In genomic region chr20:3818155-3819151, GRCh38 we compare ENCODE assay signal across 1 cellular context.
TF ChIP-seq lines count a peak whose summit lies in the region.

No MANE protein-coding gene starts in this region.

TF ChIP-seq in HepG2, 621 proteins besides CTCF, POLR2A, EP300 and RAD21 (continued from another document and continues in another):
- TF ChIP-seq ZNF512B (CRISPR knock-in tag; IDR thresholded peaks at IDR 0.05; ENCODE audit: borderline replicate concordance), result peak; percentile 94
- peak; percentile 81; the same call in 1 of the 2 replicates for TF ChIP-seq CSRNP1 (CRISPR knock-in tag; IDR thresholded peaks at IDR 0.05)
- no peak for TF ChIP-seq CERS6 (CRISPR knock-in tag; IDR thresholded peaks at IDR 0.05)
- TF ChIP-seq FOXK1 (CRISPR knock-in tag; IDR thresholded peaks at IDR 0.05; ENCODE audit: borderline replicate concordance, low read depth), result peak; percentile 85; the same call in 1 of the 2 replicates
- TF ChIP-seq RBM39 (IDR thresholded peaks at IDR 0.05; ENCODE audit: low read depth, low read length, poor library complexity, severe bottlenecking), result no peak
- TF ChIP-seq JDP2 (CRISPR knock-in tag; IDR thresholded peaks at IDR 0.05; ENCODE audit: borderline replicate concordance), result no peak
- TF ChIP-seq RFX1 (IDR thresholded peaks at IDR 0.05), result no peak
- TF ChIP-seq HMG20A (CRISPR knock-in tag; IDR thresholded peaks at IDR 0.05; ENCODE audit: borderline replicate concordance), result peak; percentile 59; the same call in 1 of the 2 replicates
- TF ChIP-seq ZBTB33 (CRISPR knock-in tag; IDR thresholded peaks at IDR 0.05), result peak; percentile 76; the same call in 1 of the 2 replicates
- TF ChIP-seq ZFP91 (CRISPR knock-in tag; IDR thresholded peaks at IDR 0.05; ENCODE audit: borderline replicate concordance), result peak; percentile 87
- TF ChIP-seq ZSCAN30 (CRISPR knock-in tag; IDR thresholded peaks at IDR 0.05), result no peak
- TF ChIP-seq SNAPC5 (CRISPR knock-in tag; IDR thresholded peaks at IDR 0.05; ENCODE audit: borderline replicate concordance), result no peak
- peak; percentile 14; the same call in 1 of the 2 replicates for TF ChIP-seq NFYC (CRISPR knock-in tag; IDR thresholded peaks at IDR 0.05)
- peak; percentile 56; the same call in 1 of the 2 replicates for TF ChIP-seq KDM4B (CRISPR knock-in tag; IDR thresholded peaks at IDR 0.05)
- TF ChIP-seq HOXA9 (CRISPR knock-in tag; IDR thresholded peaks at IDR 0.05; ENCODE audit: borderline replicate concordance), result no peak
- peak; percentile 65 for TF ChIP-seq POGZ (CRISPR knock-in tag; IDR thresholded peaks at IDR 0.05)
- no peak for TF ChIP-seq ZNF446 (CRISPR knock-in tag; IDR thresholded peaks at IDR 0.05)
- TF ChIP-seq NFATC3 (CRISPR knock-in tag; IDR thresholded peaks at IDR 0.05), result peak; percentile 69; the same call in 1 of the 2 replicates
- peak; percentile 43 for TF ChIP-seq ZNF704 (CRISPR knock-in tag; IDR thresholded peaks at IDR 0.05; ENCODE audit: borderline replicate concordance)
- peak; percentile 95 for TF ChIP-seq ZNF687 (CRISPR knock-in tag; IDR thresholded peaks at IDR 0.05)
- TF ChIP-seq HBP1 (CRISPR knock-in tag; IDR thresholded peaks at IDR 0.05; ENCODE audit: low read depth), result peak; percentile 83; the same call in 1 of the 2 replicates
- TF ChIP-seq ZNF256 (CRISPR knock-in tag; conservative IDR thresholded peaks at IDR 0.05), result no peak
- peak; percentile 90 for TF ChIP-seq ZKSCAN8 (CRISPR knock-in tag; IDR thresholded peaks at IDR 0.05; ENCODE audit: borderline replicate concordance)
- TF ChIP-seq HNRNPH1 (optimal IDR thresholded peaks at IDR 0.05; ENCODE audit: low read depth, low read length), result peak; percentile 91
- no peak for TF ChIP-seq ZBTB3 (CRISPR knock-in tag; IDR thresholded peaks at IDR 0.05; ENCODE audit: borderline replicate concordance, low read depth)
- TF ChIP-seq BCLAF1 (IDR thresholded peaks at IDR 0.05), result no peak
- peak; percentile 62; the same call in 1 of the 2 replicates for TF ChIP-seq FOXP4 (CRISPR knock-in tag; IDR thresholded peaks at IDR 0.05)
- no peak for TF ChIP-seq NR2F2 (IDR thresholded peaks at IDR 0.05; ENCODE audit: borderline replicate concordance, low read depth)
- TF ChIP-seq MZF1 (CRISPR knock-in tag; IDR thresholded peaks at IDR 0.05; ENCODE audit: borderline replicate concordance), result 0 out of 2 replicates have a peak, but pooled peaks have one; percentile 62
- no peak for TF ChIP-seq ZNF329 (CRISPR knock-in tag; IDR thresholded peaks at IDR 0.05; ENCODE audit: low read depth)
- TF ChIP-seq ZNF207 (IDR thresholded peaks at IDR 0.05; ENCODE audit: borderline replicate concordance), result no peak
- no peak for TF ChIP-seq FLYWCH1 (CRISPR knock-in tag; IDR thresholded peaks at IDR 0.05)
- TF ChIP-seq TP53 (CRISPR knock-in tag; conservative IDR thresholded peaks at IDR 0.05), result no peak
- peak; percentile 49; the same call in 1 of the 2 replicates for TF ChIP-seq ETV5 (CRISPR knock-in tag; IDR thresholded peaks at IDR 0.05; ENCODE audit: borderline replicate concordance)
- TF ChIP-seq ZNF367 (CRISPR knock-in tag; IDR thresholded peaks at IDR 0.05; ENCODE audit: borderline replicate concordance), result no peak
- TF ChIP-seq ZFP36L1 (CRISPR knock-in tag; IDR thresholded peaks at IDR 0.05), result 0 out of 2 replicates have a peak, but pooled peaks have one; percentile 66
